8 cellular contexts compared by ENCODE assay signal in genomic region chr16:3150346-3151218, GRCh38. TPM values are rescaled to one million over a fixed set of nuclear protein-coding genes. Genes with fewer than 3 reads are reported as not detected.
DNase-seq lines count a peak whose midpoint lies in the region; ATAC-seq, FAIRE-seq and TF ChIP-seq lines count a peak whose summit lies in the region.

No MANE protein-coding gene starts in this region.

- H3K27me3 ChIP-seq in endodermal cell (ENCODE audit: control insufficient read depth, insufficient read depth, low read length, poor library complexity, severe bottlenecking): peaks cover 19% of the 10 kb centered on the region

- peak overlapping the region; percentile 60 for H3K9ac ChIP-seq in endodermal cell (ENCODE audit: extremely low read depth, low read length, poor library complexity, severe bottlenecking)

- peak; percentile 11 for TF ChIP-seq CTCF in endodermal cell (conservative IDR thresholded peaks at IDR 0.05)

- peaks cover 21% of the 10 kb centered on the region for H3K27me3 Mint-ChIP-seq in activated CD8-positive, alpha-beta memory T cell treated with anti-CD3 and anti-CD28 coated beads, Interleukin-2, amount 10 ng/mL, durations not matched to agents 7 days and 5 days
- peaks cover 28% of the 10 kb centered on the region for H3K27me3 Mint-ChIP-seq in endodermal cell (ENCODE audit: insufficient read depth)

- CTCF ChIA-PET in activated CD8-positive, alpha-beta memory T cell treated with anti-CD3 and anti-CD28 coated beads, Interleukin-2, amount 10 ng/mL, durations not matched to agents 7 days and 5 days (lab: Charles Lee): interaction anchor here (0.7 to 6.7 kb wide), 20 partner anchors 8 to 351 kb away, joined by 3 to 128 read pairs (median 4); partner anchors contain the start of genes CLUAP1 and ZNF213

- no peaks in the 10 kb centered on the region for H3K4me1 ChIP-seq in endodermal cell (ENCODE audit: control insufficient read depth, insufficient read depth, low read length)
- H3K4me1 ChIP-seq in mesodermal cell (ENCODE audit: control insufficient read depth, insufficient read depth, low read length, poor library complexity, severe bottlenecking): peaks cover 4% of the 10 kb centered on the region

- 0 to 1% methylated on average over 22 to 61 of the region's 62 CpGs for WGBS in endodermal cell (ENCODE audit: insufficient coverage in 1 of 2, insufficient read length in 1 of 2), 2 experiments
- WGBS in mesodermal cell (ENCODE audit: insufficient coverage in 2 of 2), 2 experiments: 2 to 3% methylated on average over 51 to 52 of the region's 62 CpGs

- H3K27ac ChIP-seq in endodermal cell (ENCODE audit: low read depth, low read length) (no peak overlapping the region), mesodermal cell (ENCODE audit: low read depth, low read length, severe bottlenecking) (peak overlapping the region; percentile 81)

- peaks cover 32% of the 10 kb centered on the region for H3K4me1 Mint-ChIP-seq in activated CD8-positive, alpha-beta memory T cell treated with anti-CD3 and anti-CD28 coated beads, Interleukin-2, amount 10 ng/mL, durations not matched to agents 7 days and 5 days
- peaks cover 4% of the 10 kb centered on the region for H3K4me1 Mint-ChIP-seq in endodermal cell

- H3K36me3 Mint-ChIP-seq in activated CD8-positive, alpha-beta memory T cell treated with anti-CD3 and anti-CD28 coated beads, Interleukin-2, amount 10 ng/mL, durations not matched to agents 7 days and 5 days: peaks cover 2% of the 10 kb centered on the region
- no peaks in the 10 kb centered on the region for H3K36me3 Mint-ChIP-seq in endodermal cell (ENCODE audit: low read depth)

- peak; percentile 95 for DNase-seq in COR-L47 (lab: John Stamatoyannopoulos, UW)
- peak; percentile 95 for DNase-seq in HTR-8/SVneo (ENCODE audit: insufficient read length, low spot score)
- peak; percentile 92 to 94 for DNase-seq in NOMO-1 (lab: John Stamatoyannopoulos, UW; ENCODE audit: unreplicated experiment in 2 of 2)
- peak; percentile 99 for DNase-seq in activated CD8-positive, alpha-beta memory T cell treated with anti-CD3 and anti-CD28 coated beads, Interleukin-2, amount 10 ng/mL, durations not matched to agents 7 days and 5 days
- DNase-seq in endodermal cell: peak; percentile 99
- peak; percentile 99 for DNase-seq in stimulated activated CD8-positive, alpha-beta memory T cell treated with anti-CD3 and anti-CD28 coated beads, Interleukin-15, amount 100 ng/mL, for 24 hours (ENCODE audit: low read depth)

- H3K9me3 ChIP-seq in endodermal cell (ENCODE audit: control insufficient read depth, low read length) (no peaks in the 10 kb centered on the region), mesodermal cell (ENCODE audit: control insufficient read depth, low read length) (no peaks in the 10 kb centered on the region)

- peak; percentile 73 for ATAC-seq in GM21381 (IDR thresholded peaks at IDR 0.05; ENCODE audit: unreplicated experiment)
- ATAC-seq in activated CD8-positive, alpha-beta memory T cell treated with anti-CD3 and anti-CD28 coated beads, Interleukin-2, amount 10 ng/mL, durations not matched to agents 7 days and 5 days: peak; percentile 86

- peak overlapping the region; percentile 90 for H3K27ac Mint-ChIP-seq in activated CD8-positive, alpha-beta memory T cell treated with anti-CD3 and anti-CD28 coated beads, Interleukin-2, amount 10 ng/mL, durations not matched to agents 7 days and 5 days
- peak overlapping the region; percentile 93 for H3K27ac Mint-ChIP-seq in endodermal cell

- H3K9me3 Mint-ChIP-seq in activated CD8-positive, alpha-beta memory T cell treated with anti-CD3 and anti-CD28 coated beads, Interleukin-2, amount 10 ng/mL, durations not matched to agents 7 days and 5 days (ENCODE audit: low read depth): no peaks in the 10 kb centered on the region
- H3K9me3 Mint-ChIP-seq in endodermal cell: peaks cover 2% of the 10 kb centered on the region

- H3K4me3 ChIP-seq in endodermal cell (ENCODE audit: low read length) (peak overlapping the region; percentile 90), mesodermal cell (ENCODE audit: extremely low read depth, insufficient read depth, low read length, poor library complexity, severe bottlenecking) (peak overlapping the region; percentile 66)

- H3K36me3 ChIP-seq in endodermal cell (ENCODE audit: control insufficient read depth, insufficient read depth, low read length) (no peaks in the 10 kb centered on the region), mesodermal cell (ENCODE audit: control insufficient read depth, insufficient read depth, low read length) (no peaks in the 10 kb centered on the region)

- no peak for FAIRE-seq in HTR-8/SVneo (lab: Jason Lieb, UNC)

- peak overlapping the region; percentile 82 for H3K4me3 Mint-ChIP-seq in activated CD8-positive, alpha-beta memory T cell treated with anti-CD3 and anti-CD28 coated beads, Interleukin-2, amount 10 ng/mL, durations not matched to agents 7 days and 5 days
- H3K4me3 Mint-ChIP-seq in endodermal cell: peak overlapping the region; percentile 82

RNA-seq across cellular contexts. Expression of gene ZNF213, which starts 15.8 kb away (rescaled TPM):
- total RNA-seq in activated CD8-positive, alpha-beta memory T cell treated with anti-CD3 and anti-CD28 coated beads, Interleukin-2, amount 10 ng/mL, durations not matched to agents 7 days and 5 days: 10 to 100 TPM; 10.6 to 12.3 TPM
- 1 to 10 TPM; 5.1 to 6.3 TPM for total RNA-seq in endodermal cell
- polyA plus RNA-seq in endodermal cell (2013, experiment 1 of 2): 11.4 TPM
- polyA plus RNA-seq in endodermal cell (2013, experiment 2 of 2): 10.5 TPM
- polyA plus RNA-seq in mesodermal cell (2013, experiment 1 of 2): 10.0 TPM
- 8.3 TPM for polyA plus RNA-seq in mesodermal cell (2013, experiment 2 of 2)

RNA-seq across cellular contexts. Expression of gene OR1F1, which starts 37.4 kb away (rescaled TPM):
- total RNA-seq in activated CD8-positive, alpha-beta memory T cell treated with anti-CD3 and anti-CD28 coated beads, Interleukin-2, amount 10 ng/mL, durations not matched to agents 7 days and 5 days: not detected
- total RNA-seq in endodermal cell: under 1 TPM in 1 of 2 donors, not detected in 1; 0.29 TPM
- polyA plus RNA-seq in endodermal cell (2013, experiment 1 of 2): not detected
- not detected for polyA plus RNA-seq in endodermal cell (2013, experiment 2 of 2)
- polyA plus RNA-seq in mesodermal cell (2013, experiment 1 of 2): 0.33 TPM
- polyA plus RNA-seq in mesodermal cell (2013, experiment 2 of 2): 0.35 TPM

RNA-seq across cellular contexts. Expression of gene ZNF205, which starts 38.2 kb away (rescaled TPM):
- not detected for total RNA-seq in activated CD8-positive, alpha-beta memory T cell treated with anti-CD3 and anti-CD28 coated beads, Interleukin-2, amount 10 ng/mL, durations not matched to agents 7 days and 5 days
- total RNA-seq in endodermal cell: 10 to 100 TPM; 15.4 to 18.3 TPM
- 19.4 TPM for polyA plus RNA-seq in endodermal cell (2013, experiment 1 of 2)
- polyA plus RNA-seq in endodermal cell (2013, experiment 2 of 2): 17.3 TPM
- 15.9 TPM for polyA plus RNA-seq in mesodermal cell (2013, experiment 1 of 2)
- polyA plus RNA-seq in mesodermal cell (2013, experiment 2 of 2): 14.3 TPM

RNA-seq across cellular contexts. Expression of gene ZSCAN10, which starts 51.5 kb away (rescaled TPM):
- under 1 TPM; 0.21 to 0.23 TPM for total RNA-seq in activated CD8-positive, alpha-beta memory T cell treated with anti-CD3 and anti-CD28 coated beads, Interleukin-2, amount 10 ng/mL, durations not matched to agents 7 days and 5 days
- 10 to 100 TPM; 36.6 to 70.0 TPM for total RNA-seq in endodermal cell
- 17.0 TPM for polyA plus RNA-seq in endodermal cell (2013, experiment 1 of 2)
- polyA plus RNA-seq in endodermal cell (2013, experiment 2 of 2): 7.7 TPM
- polyA plus RNA-seq in mesodermal cell (2013, experiment 1 of 2): 1.2 TPM
- 0.66 TPM for polyA plus RNA-seq in mesodermal cell (2013, experiment 2 of 2)

Comparison
In these comparisons a context has a peak if more than half of its experiments do, and no peak if none do; other contexts are left out.
1. RNA of gene ZNF205, which starts 38.2 kb away (total RNA-seq): 15.4 to 18.3 TPM in endodermal cell; not detected in activated CD8-positive, alpha-beta memory T cell treated with anti-CD3 and anti-CD28 coated beads, Interleukin-2, amount 10 ng/mL, durations not matched to agents 7 days and 5 days; every median in the first group is over 10 times any median in the second.
2. Peak in every context shown above with its lines, with median percentiles within 50 percentile points of each other: DNase-seq.